20 cellular contexts compared by ENCODE assay signal in the genomic region with DNA sequence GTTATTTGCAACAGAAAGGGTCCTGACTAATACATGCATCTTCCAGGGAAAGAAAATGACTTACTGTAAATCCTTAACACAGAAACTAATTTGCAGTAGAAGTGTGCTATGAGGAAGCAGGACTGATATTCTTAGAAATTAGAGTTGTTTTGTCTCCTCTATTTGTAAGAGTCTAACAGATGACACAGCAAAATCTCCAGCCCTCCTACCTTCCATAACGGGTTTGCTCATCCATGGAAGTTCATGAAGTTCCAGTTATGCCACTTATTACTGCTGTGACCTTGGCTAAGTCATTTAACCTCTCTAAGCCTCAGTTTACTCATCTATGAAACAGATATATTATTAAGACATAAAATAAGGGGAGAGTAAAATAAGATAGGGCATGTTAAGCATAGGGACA. TPM values are rescaled to one million over a fixed set of nuclear protein-coding genes. Genes with fewer than 3 reads are reported as not detected.
"Had no signal": no experiment of that assay in that cellular context is flagged by ENCODE, and none has a peak within 500 bp of the region (broad histone marks: within the 10 kb centered on the region; RNA-seq: fewer than 3 reads in every experiment).

No MANE protein-coding gene starts in this region.

- H3K4me3 ChIP-seq: heart left ventricle, lung, neural progenitor cell, pancreas, smooth muscle cell, testis, transverse colon had no signal

- ATAC-seq: heart left ventricle; left colon; left ventricle myocardium superior; natural killer cell treated with Interleukin-12 subunit alpha and Interleukin-12 subunit beta and Interleukin-15 and Interleukin-18, amount 100 ng/mL, for 72 hours; pancreas; right cardiac atrium; stimulated activated memory B cell treated with anti-CD40 and anti-IgM and Interleukin-4, amounts not matched to agents 10 μg/mL and 1 μg/mL and 100 μg/mL, for 72 hours had no signal

- H3K9ac ChIP-seq: neural progenitor cell had no signal

- FAIRE-seq: colon, pancreas had no signal

- H3K9me3 ChIP-seq: heart left ventricle, pancreas, testis, transverse colon had no signal

- H3K27me3 ChIP-seq: neural progenitor cell, pancreas, testis, transverse colon had no signal

- H3K4me1 ChIP-seq: heart left ventricle, neural progenitor cell, pancreas, testis had no signal

- DNase-seq: foreskin melanocyte; heart left ventricle; hippocampal formation; left colon; left ventricle myocardium superior; mesenchymal stem cell; midbrain; nucleus accumbens; pancreas; right cardiac atrium; stimulated activated CD4-positive, alpha-beta T cell treated with anti-CD3 and anti-CD28 coated beads, Interleukin-4, amount 100 ng/mL, for 1 hour; testis; transverse colon had no signal

- H3K27ac ChIP-seq: heart left ventricle, neural progenitor cell, pancreas, testis, transverse colon had no signal

- H3K36me3 ChIP-seq: heart left ventricle, neural progenitor cell, pancreas, transverse colon had no signal

- H2AFZ ChIP-seq: neural progenitor cell had no signal

- H3K4me2 ChIP-seq: neural progenitor cell, smooth muscle cell had no signal

RNA-seq across cellular contexts. Expression of gene EYA2, which starts 44.9 kb away (rescaled TPM):
- total RNA-seq: kidney epithelial cell had no signal
